12 cellular contexts compared by ENCODE assay signal in genomic region chr17:77504652-77505459, GRCh38.
"Had no signal": no experiment of that assay in that cellular context is flagged by ENCODE, and none has a peak within 500 bp of the region (broad histone marks: within the 10 kb centered on the region; RNA-seq: fewer than 3 reads in every experiment).

No MANE protein-coding gene starts in this region.

- H3K9me3 ChIP-seq: heart left ventricle, right atrium auricular region, transverse colon had no signal

- H3K27me3 ChIP-seq: heart left ventricle, right atrium auricular region, SJSA1, transverse colon had no signal

- H3K36me3 ChIP-seq: right atrium auricular region, transverse colon had no signal

- DNase-seq: activated CD4-positive, alpha-beta T cell treated with anti-CD3 and anti-CD28 coated beads for 48 hours; activated gamma-delta T cell treated with Interleukin-2 at 50 U/mL for 16 hours; central memory CD4-positive, alpha-beta T cell; dermis blood vessel endothelial cell; RPMI8226; stimulated activated CD4-positive, alpha-beta T cell treated with anti-CD3 and anti-CD28 coated beads, Interleukin-1b, Interleukin-23, amount 100 ng/mL, for 48 hours; stimulated activated naive B cell treated with anti-CD40 and anti-IgM and Interleukin-4, amounts not matched to agents 10 μg/mL and 1 μg/mL and 100 μg/mL, for 72 hours; T1000; transverse colon had no signal

- H3K4me3 ChIP-seq: heart left ventricle, right atrium auricular region, SJSA1, transverse colon had no signal

- H3K27ac ChIP-seq: heart left ventricle, right atrium auricular region, SJSA1, transverse colon had no signal

- H3K4me1 ChIP-seq: heart left ventricle, right atrium auricular region, SJSA1, transverse colon had no signal
